In genomic region chr9:7298123-7298522, GRCh38 we compare ENCODE assay signal across 1 cellular context.
TF ChIP-seq lines count a peak whose summit lies in the region.

No MANE protein-coding gene starts in this region.

TF ChIP-seq in GM12878, 131 proteins besides CTCF, POLR2A, EP300 and RAD21 (continued from another document):
- TF ChIP-seq ATF2 (IDR thresholded peaks at IDR 0.05; ENCODE audit: low read length) (peak; percentile 100), ZNF217 (IDR thresholded peaks at IDR 0.05) (peak; percentile 79; the same call in 1 of the 2 replicates), ZSCAN29 (IDR thresholded peaks at IDR 0.05) (no peak), HSF1 (IDR thresholded peaks at IDR 0.05; ENCODE audit: low read depth, low read length) (no peak)
TF ChIP-seq in GM12878: peak in this region for 61.
